1 cellular context compared by ENCODE assay signal in the genomic region with DNA sequence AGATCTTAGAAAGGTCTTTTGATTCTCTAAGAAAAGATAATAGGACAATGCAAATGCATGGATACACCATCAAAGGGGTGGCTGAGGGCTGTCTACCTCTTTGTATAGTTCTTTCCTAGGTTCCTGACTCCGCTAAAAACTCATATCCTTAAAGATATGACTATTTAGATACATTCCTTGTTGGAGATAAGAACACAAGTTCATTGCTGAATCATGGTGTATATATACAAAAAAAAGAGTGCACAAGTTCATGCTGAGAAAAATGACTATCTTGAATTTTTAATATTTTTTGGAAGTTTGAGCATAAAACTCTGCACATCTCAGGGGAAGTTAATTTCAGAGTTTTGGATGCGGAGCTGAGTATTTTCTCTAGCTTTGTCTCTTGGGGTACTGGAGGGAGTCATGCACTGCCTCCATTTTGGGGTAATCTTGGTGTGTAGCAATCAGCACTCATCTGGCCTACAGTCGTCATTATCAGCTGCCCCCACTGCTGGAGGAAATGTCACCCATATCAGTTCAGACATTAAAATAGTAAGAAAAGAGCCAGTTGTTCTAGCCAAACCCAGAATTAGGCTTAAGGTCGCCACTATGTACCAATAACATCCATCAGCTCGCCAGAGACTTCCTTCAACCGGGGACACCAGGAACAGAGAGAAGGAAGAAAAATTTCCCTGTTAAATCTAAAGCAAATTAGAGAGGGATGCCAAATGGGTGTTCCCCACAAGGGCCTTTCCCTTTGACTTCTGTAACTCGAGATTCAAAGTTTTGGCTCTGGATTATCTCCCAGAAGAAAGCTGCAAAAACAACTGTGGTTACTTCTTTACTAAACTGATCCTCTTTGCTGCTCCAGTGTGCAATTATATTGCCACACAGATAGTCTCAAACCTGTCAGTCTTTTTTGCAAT.
TF ChIP-seq lines count a peak whose summit lies in the region.

No MANE protein-coding gene starts in this region.

TF ChIP-seq in GM12878, 131 proteins besides CTCF, POLR2A, EP300 and RAD21 (continued from another document):
- TF ChIP-seq WRNIP1 (IDR thresholded peaks at IDR 0.05; ENCODE audit: borderline replicate concordance, low read depth, low read length) (0 out of 2 replicates have a peak, but pooled peaks have one; percentile 89), CREB1 (IDR thresholded peaks at IDR 0.05; ENCODE audit: low read depth) (no peak)
TF ChIP-seq in GM12878: peak in this region for 16.
